8 cellular contexts compared by ENCODE assay signal in the genomic region with DNA sequence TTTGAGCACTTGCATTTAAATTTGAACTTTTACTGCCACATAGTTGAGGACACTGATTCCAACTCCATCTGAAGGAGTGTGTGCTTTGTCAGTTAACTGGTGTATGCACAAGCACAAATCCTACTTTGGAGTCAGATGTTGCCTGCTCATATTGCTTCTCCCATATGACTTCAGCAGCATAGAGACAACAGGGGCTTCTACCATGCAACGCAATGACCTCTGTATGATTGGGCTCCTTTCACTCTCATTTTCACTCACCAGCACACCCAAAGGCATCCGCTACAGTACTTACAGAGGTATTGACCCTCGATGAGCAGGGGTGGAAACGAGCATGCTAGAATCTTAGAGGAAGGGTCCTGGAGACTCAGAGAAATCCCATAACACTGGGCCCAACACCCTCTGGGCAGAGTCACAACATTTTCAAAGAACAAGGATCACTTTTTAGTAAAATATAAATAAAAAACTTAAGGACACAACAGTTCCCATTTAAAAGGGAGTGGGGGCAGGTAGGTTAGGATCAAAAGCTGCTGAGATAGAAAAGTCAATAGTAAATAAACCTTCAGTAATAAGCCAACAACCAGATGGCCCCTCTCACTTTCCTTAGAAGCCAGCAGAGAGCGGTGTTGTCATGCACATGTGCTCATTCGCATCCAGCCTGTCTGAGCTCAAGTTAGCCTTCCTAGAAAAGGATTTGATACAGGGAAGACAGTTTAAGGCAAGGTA.
DNase-seq lines count a peak whose midpoint lies in the region; ATAC-seq and TF ChIP-seq lines count a peak whose summit lies in the region.

No MANE protein-coding gene starts in this region.

- H3K36me3 Mint-ChIP-seq in activated T-helper 1 cell treated with anti-CD3 and anti-CD28 coated beads, Interleukin-12 subunit alpha, Interleukin-12 subunit beta, Interleukin-2, Interleukin-4 antibody, amounts not matched to agents 30 ng/mL and 10 ng/mL and 1 ng/mL, durations not matched to agents 14 hours and 24 hours and 36 hours (ENCODE audit: low read depth) = no peaks in the 10 kb centered on the region

- ATAC-seq in HG02870 (IDR thresholded peaks at IDR 0.05; ENCODE audit: unreplicated experiment) (peak; percentile 76), Right ventricle myocardium superior (ENCODE audit: poor library complexity) (peak; percentile 88), GM21529 (IDR thresholded peaks at IDR 0.05; ENCODE audit: unreplicated experiment) (no peak)

- H3K27me3 Mint-ChIP-seq in activated T-helper 1 cell treated with anti-CD3 and anti-CD28 coated beads, Interleukin-12 subunit alpha, Interleukin-12 subunit beta, Interleukin-2, Interleukin-4 antibody, amounts not matched to agents 30 ng/mL and 10 ng/mL and 1 ng/mL, durations not matched to agents 14 hours and 24 hours and 36 hours (ENCODE audit: insufficient read depth) = no peaks in the 10 kb centered on the region

- DNase-seq in GM12864 (ENCODE audit: low read depth) (no peak), NCI-H2107 (lab: John Stamatoyannopoulos, UW) (peak; percentile 3), Right ventricle myocardium superior (no peak), retinal pigment epithelial cell (ENCODE audit: low read depth) (peak; percentile 48)
- DNase-seq in activated T-helper 1 cell treated with anti-CD3 and anti-CD28 coated beads, Interleukin-12 subunit alpha, Interleukin-12 subunit beta, Interleukin-2, Interleukin-4 antibody, amounts not matched to agents 30 ng/mL and 10 ng/mL and 1 ng/mL, durations not matched to agents 14 hours and 24 hours and 36 hours (ENCODE audit: low spot score) = no peak

- no peaks in the 10 kb centered on the region for H3K9me3 Mint-ChIP-seq in activated T-helper 1 cell treated with anti-CD3 and anti-CD28 coated beads, Interleukin-12 subunit alpha, Interleukin-12 subunit beta, Interleukin-2, Interleukin-4 antibody, amounts not matched to agents 30 ng/mL and 10 ng/mL and 1 ng/mL, durations not matched to agents 14 hours and 24 hours and 36 hours

- intact Hi-C loops in Right ventricle myocardium superior (cut with DNase I) = no loop called here
- intact Hi-C loops in activated T-helper 1 cell treated with anti-CD3 and anti-CD28 coated beads, Interleukin-12 subunit alpha, Interleukin-12 subunit beta, Interleukin-2, Interleukin-4 antibody, amounts not matched to agents 30 ng/mL and 10 ng/mL and 1 ng/mL, durations not matched to agents 14 hours and 24 hours and 36 hours (cut with micrococcal nuclease) = no loop called here

- no peak overlapping the region for H3K27ac ChIP-seq in VCaP

- H3K4me3 ChIP-seq in GM12864 (ENCODE audit: low read depth, low read length) (no peak overlapping the region), retinal pigment epithelial cell (ENCODE audit: low read length) (no peak overlapping the region)

- no peaks in the 10 kb centered on the region for H3K4me1 Mint-ChIP-seq in activated T-helper 1 cell treated with anti-CD3 and anti-CD28 coated beads, Interleukin-12 subunit alpha, Interleukin-12 subunit beta, Interleukin-2, Interleukin-4 antibody, amounts not matched to agents 30 ng/mL and 10 ng/mL and 1 ng/mL, durations not matched to agents 14 hours and 24 hours and 36 hours (ENCODE audit: low read depth)

- peak; percentile 58 for TF ChIP-seq CTCF in GM12864 (IDR thresholded peaks at IDR 0.05; ENCODE audit: low read depth, low read length, missing control alignments)
- peak; percentile 85 for TF ChIP-seq CTCF in VCaP (conservative IDR thresholded peaks at IDR 0.05)
- peak; percentile 87 for TF ChIP-seq CTCF in retinal pigment epithelial cell (conservative IDR thresholded peaks at IDR 0.05; ENCODE audit: low read depth, low read length)

- no peak overlapping the region for H3K4me3 Mint-ChIP-seq in activated T-helper 1 cell treated with anti-CD3 and anti-CD28 coated beads, Interleukin-12 subunit alpha, Interleukin-12 subunit beta, Interleukin-2, Interleukin-4 antibody, amounts not matched to agents 30 ng/mL and 10 ng/mL and 1 ng/mL, durations not matched to agents 14 hours and 24 hours and 36 hours

- no peak overlapping the region for H3K27ac Mint-ChIP-seq in activated T-helper 1 cell treated with anti-CD3 and anti-CD28 coated beads, Interleukin-12 subunit alpha, Interleukin-12 subunit beta, Interleukin-2, Interleukin-4 antibody, amounts not matched to agents 30 ng/mL and 10 ng/mL and 1 ng/mL, durations not matched to agents 14 hours and 24 hours and 36 hours

Comparison
In these comparisons a context has a peak if more than half of its experiments do, and no peak if none do; other contexts are left out.
1. DNase-seq: peak in NCI-H2107 (single experiment) and retinal pigment epithelial cell (single experiment); none in GM12864 (single experiment), Right ventricle myocardium superior (single experiment) and activated T-helper 1 cell treated with anti-CD3 and anti-CD28 coated beads, Interleukin-12 subunit alpha, Interleukin-12 subunit beta, Interleukin-2, Interleukin-4 antibody, amounts not matched to agents 30 ng/mL and 10 ng/mL and 1 ng/mL, durations not matched to agents 14 hours and 24 hours and 36 hours (single experiment).
2. Peak in every context shown above with its lines, with median percentiles within 50 percentile points of each other: CTCF ChIP-seq.